Comparison of ENCODE assay signal across 25 cellular contexts in genomic region chr18:41666251-41666650, GRCh38.
DNase-seq lines count a peak whose midpoint lies in the region.
"Had no signal": no experiment of that assay in that cellular context is flagged by ENCODE, and none has a peak within 500 bp of the region (broad histone marks: within the 10 kb centered on the region; RNA-seq: fewer than 3 reads in every experiment).

No MANE protein-coding gene starts in this region.

- DNase-seq in DMS153 (lab: John Stamatoyannopoulos, UW) (peak; percentile 20), DMS153 treated with DMSO at 0.1 percent for 48 hours (lab: John Stamatoyannopoulos, UW; ENCODE audit: unreplicated experiment) (no peak), NCI-H146 treated with DMSO at 0.1 percent for 48 hours (lab: John Stamatoyannopoulos, UW; ENCODE audit: unreplicated experiment) (peak; percentile 99), SHP77 (lab: John Stamatoyannopoulos, UW) (peak; percentile 93 to 94), left kidney (ENCODE audit: low read depth, low spot score) (peak; percentile 64), HK-2 (ENCODE audit: unreplicated experiment) (no peak), LoVo (ENCODE audit: low spot score) (no peak)
- DNase-seq in stimulated activated CD8-positive, alpha-beta memory T cell treated with anti-CD3 and anti-CD28 coated beads, Interleukin-4, amount 100 ng/mL, for 48 hours, result no peak
- DNase-seq: activated CD4-positive, alpha-beta memory T cell treated with anti-CD3 and anti-CD28 coated beads, Interleukin-2, amount 10 ng/mL, durations not matched to agents 7 days and 5 days; activated CD8-positive, alpha-beta memory T cell treated with anti-CD3 and anti-CD28 coated beads, Interleukin-2, amount 50 U/mL, for 4 hours; activated naive CD4-positive, alpha-beta T cell treated with Interleukin-2 at 50 U/mL for 16 hours; dermis blood vessel endothelial cell; DND-41; GF-D8; Kasumi-1; MV-4-11; natural killer cell; NCI-H2081 treated with DMSO at 0.1 percent for 48 hours; NK-92 treated with Interleukin-12 subunit alpha and Interleukin-12 subunit beta, amount 100 ng/mL, for 24 hours; PC-9; retina; Right ventricle myocardium superior; stimulated activated naive CD4-positive, alpha-beta T cell; T-helper 2 cell; upper lobe of right lung had no signal

Comparison
In these comparisons a context has a peak if more than half of its experiments do, and no peak if none do; other contexts are left out.
1. DNase-seq: peak in DMS153 (single experiment), NCI-H146 treated with DMSO at 0.1 percent for 48 hours (single experiment), SHP77 (2 of 2) and left kidney (single experiment); none in DMS153 treated with DMSO at 0.1 percent for 48 hours (single experiment), HK-2 (single experiment), LoVo (single experiment) and stimulated activated CD8-positive, alpha-beta memory T cell treated with anti-CD3 and anti-CD28 coated beads, Interleukin-4, amount 100 ng/mL, for 48 hours (single experiment).